Comparison of ENCODE assay signal across 31 cellular contexts in the genomic region with DNA sequence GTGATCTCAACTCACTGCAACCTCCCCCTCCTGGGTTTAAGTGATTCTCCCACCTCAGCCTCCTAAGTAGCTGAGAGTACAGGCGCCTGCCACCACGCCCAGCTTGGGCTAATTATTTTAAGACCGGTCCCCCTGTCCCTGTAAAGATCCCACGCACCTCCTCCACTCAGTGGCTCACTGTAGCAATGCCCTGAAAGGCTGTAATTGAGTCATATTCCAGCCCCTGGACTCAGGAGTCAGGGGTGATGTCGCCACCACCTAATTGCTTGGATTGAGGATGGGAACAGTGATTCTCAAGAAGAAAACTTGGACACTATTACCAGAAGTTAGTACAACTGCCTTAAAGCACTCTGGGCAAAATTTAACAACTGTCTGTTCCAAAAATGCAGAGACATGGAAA. TPM values are rescaled to one million over a fixed set of nuclear protein-coding genes. Genes with fewer than 3 reads are reported as not detected.
"Had no signal": no experiment of that assay in that cellular context is flagged by ENCODE, and none has a peak within 500 bp of the region (broad histone marks: within the 10 kb centered on the region; RNA-seq: fewer than 3 reads in every experiment).

No MANE protein-coding gene starts in this region.

- DNase-seq: activated B cell treated with CpG ODN at 0.5 μM for 24 hours; activated CD4-positive, alpha-beta T cell treated with anti-CD3 and anti-CD28 coated beads for 4 hours; activated CD4-positive, CD25-positive, alpha-beta regulatory T cell treated with anti-CD3 and anti-CD28 coated beads, Interleukin-2, amount 50 U/mL, for 72 hours; activated CD8-positive, alpha-beta T cell treated with anti-CD3 and anti-CD28 coated beads for 36 hours; activated gamma-delta T cell treated with Interleukin-2 at 50 U/mL for 16 hours; activated naive CD4-positive, alpha-beta T cell treated with anti-CD3 and anti-CD28 coated beads for 36 hours; activated T-cell treated with anti-CD3 and anti-CD28 coated beads, Interleukin-2, amount 50 U/mL, for 1 hour; activated T-cell treated with anti-CD3 and anti-CD28 coated beads, Interleukin-2, amount 50 U/mL, for 72 hours; adrenal gland; body of pancreas; caudate nucleus; cerebellar nuclear complex; NCI-H1092 treated with DMSO at 0.1 percent for 48 hours; NCI-H1436; NCI-H1694; NCI-H1930; NCI-H2081 treated with DMSO at 0.1 percent for 48 hours; NCI-H226; NCI-H524 treated with DMSO at 0.1 percent for 48 hours; NCI-H748 treated with DMSO at 0.1 percent for 48 hours; PC-9; Right ventricle myocardium superior; SW 1271; T-helper 1 cell; T-helper 2 cell; T-helper 9 cell had no signal

- H3K9me3 Mint-ChIP-seq: activated B cell treated with CpG ODN at 0.5 μM for 24 hours; activated CD8-positive, alpha-beta T cell treated with anti-CD3 and anti-CD28 coated beads for 36 hours; activated naive CD4-positive, alpha-beta T cell treated with anti-CD3 and anti-CD28 coated beads for 36 hours; activated naive CD4-positive, alpha-beta T cell treated with anti-CD3 and anti-CD28 coated beads, Interleukin-2, amount 50 U/mL, for 72 hours; activated T-cell treated with anti-CD3 and anti-CD28 coated beads, Interleukin-2, amount 50 U/mL, for 72 hours; activated T-helper 17 cell treated with anti-CD3 and anti-CD28 coated beads, Interleukin-2, amount 50 U/mL, for 72 hours had no signal

- H3K36me3 ChIP-seq: adrenal gland had no signal

- H3K27ac ChIP-seq: adrenal gland, body of pancreas, KMS-11, PC-9 had no signal

- H3K4me3 Mint-ChIP-seq: activated B cell treated with CpG ODN at 0.5 μM for 24 hours; activated CD8-positive, alpha-beta T cell treated with anti-CD3 and anti-CD28 coated beads for 36 hours; activated naive CD4-positive, alpha-beta T cell treated with anti-CD3 and anti-CD28 coated beads for 36 hours; activated T-cell treated with anti-CD3 and anti-CD28 coated beads, Interleukin-2, amount 50 U/mL, for 72 hours; activated T-helper 17 cell treated with anti-CD3 and anti-CD28 coated beads, Interleukin-2, amount 50 U/mL, for 72 hours had no signal

- H3K9me3 ChIP-seq: adrenal gland, body of pancreas had no signal

- H3K27ac Mint-ChIP-seq: activated B cell treated with CpG ODN at 0.5 μM for 24 hours; activated CD8-positive, alpha-beta T cell treated with anti-CD3 and anti-CD28 coated beads for 36 hours; activated naive CD4-positive, alpha-beta T cell treated with anti-CD3 and anti-CD28 coated beads for 36 hours; activated naive CD4-positive, alpha-beta T cell treated with anti-CD3 and anti-CD28 coated beads, Interleukin-2, amount 50 U/mL, for 72 hours; activated T-cell treated with anti-CD3 and anti-CD28 coated beads, Interleukin-2, amount 50 U/mL, for 72 hours; activated T-helper 17 cell treated with anti-CD3 and anti-CD28 coated beads, Interleukin-2, amount 50 U/mL, for 72 hours had no signal

- H3K4me3 ChIP-seq: adrenal gland, body of pancreas, PC-9 had no signal

- H3K27me3 ChIP-seq: body of pancreas had no signal

RNA-seq across cellular contexts. Expression of a gene that starts 3.1 kb away (rescaled TPM):
- total RNA-seq: activated B cell treated with CpG ODN at 0.5 μM for 24 hours, LHCN-M2, OCI-LY7, PC-9 had no signal
